ENCODE assay signal across 1 cellular context in the genomic region with DNA sequence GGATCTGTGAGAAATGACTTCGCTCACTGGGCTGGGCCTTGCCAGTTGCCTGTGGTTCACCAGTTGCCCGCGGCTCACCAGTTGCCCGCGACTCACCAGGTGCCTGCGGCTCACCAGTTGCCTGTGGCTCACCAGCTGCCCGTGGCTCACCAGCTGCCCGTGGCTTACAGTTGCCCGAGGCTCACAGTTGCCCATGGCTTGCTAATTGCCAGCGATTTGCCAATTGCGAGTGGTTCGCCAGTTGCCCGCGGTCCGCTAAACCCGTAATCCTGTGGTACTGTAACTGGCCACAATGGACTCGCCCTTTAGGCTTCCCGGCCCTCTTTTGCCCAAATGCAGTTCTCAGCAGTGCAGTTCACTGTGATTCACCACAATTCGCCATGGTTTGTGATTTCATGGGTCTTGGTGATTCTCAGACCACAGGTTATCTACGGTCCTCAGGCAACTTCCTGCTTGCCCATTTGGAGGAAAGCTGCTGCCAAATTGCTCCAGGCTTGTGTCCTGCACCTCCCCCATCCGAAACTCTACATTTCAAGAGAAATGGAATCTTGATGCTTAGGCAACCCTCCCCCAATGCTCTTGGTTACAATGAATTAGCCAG.
TF ChIP-seq lines count a peak whose summit lies in the region.

No MANE protein-coding gene starts in this region.

TF ChIP-seq in HepG2, 621 proteins besides CTCF, POLR2A, EP300 and RAD21 (continued from another document):
- TF ChIP-seq, protein P1, sequence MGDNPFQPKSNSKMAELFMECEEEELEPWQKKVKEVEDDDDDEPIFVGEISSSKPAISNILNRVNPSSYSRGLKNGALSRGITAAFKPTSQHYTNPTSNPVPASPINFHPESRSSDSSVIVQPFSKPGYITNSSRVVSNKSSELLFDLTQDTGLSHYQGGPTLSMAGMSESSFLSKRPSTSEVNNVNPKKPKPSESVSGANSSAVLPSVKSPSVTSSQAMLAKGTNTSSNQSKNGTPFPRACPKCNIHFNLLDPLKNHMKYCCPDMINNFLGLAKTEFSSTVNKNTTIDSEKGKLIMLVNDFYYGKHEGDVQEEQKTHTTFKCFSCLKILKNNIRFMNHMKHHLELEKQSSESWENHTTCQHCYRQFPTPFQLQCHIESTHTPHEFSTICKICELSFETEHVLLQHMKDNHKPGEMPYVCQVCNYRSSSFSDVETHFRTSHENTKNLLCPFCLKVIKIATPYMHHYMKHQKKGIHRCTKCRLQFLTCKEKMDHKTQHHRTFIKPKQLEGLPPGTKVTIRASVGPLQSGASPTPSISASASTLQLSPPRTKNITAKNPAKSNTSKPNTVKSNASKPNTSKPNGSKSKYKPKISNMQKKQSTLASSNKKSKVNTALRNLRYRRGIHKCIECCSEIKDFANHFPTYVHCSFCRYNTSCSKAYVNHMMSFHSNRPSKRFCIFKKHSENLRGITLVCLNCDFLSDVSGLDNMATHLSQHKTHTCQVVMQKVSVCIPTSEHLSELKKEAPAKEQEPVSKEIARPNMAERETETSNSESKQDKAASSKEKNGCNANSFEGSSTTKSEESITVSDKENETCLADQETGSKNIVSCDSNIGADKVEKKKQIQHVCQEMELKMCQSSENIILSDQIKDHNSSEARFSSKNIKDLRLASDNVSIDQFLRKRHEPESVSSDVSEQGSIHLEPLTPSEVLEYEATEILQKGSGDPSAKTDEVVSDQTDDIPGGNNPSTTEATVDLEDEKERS (CRISPR knock-in tag; IDR thresholded peaks at IDR 0.05) = peak; percentile 76; the same call in 1 of the 2 replicates
- TF ChIP-seq, protein P2, sequence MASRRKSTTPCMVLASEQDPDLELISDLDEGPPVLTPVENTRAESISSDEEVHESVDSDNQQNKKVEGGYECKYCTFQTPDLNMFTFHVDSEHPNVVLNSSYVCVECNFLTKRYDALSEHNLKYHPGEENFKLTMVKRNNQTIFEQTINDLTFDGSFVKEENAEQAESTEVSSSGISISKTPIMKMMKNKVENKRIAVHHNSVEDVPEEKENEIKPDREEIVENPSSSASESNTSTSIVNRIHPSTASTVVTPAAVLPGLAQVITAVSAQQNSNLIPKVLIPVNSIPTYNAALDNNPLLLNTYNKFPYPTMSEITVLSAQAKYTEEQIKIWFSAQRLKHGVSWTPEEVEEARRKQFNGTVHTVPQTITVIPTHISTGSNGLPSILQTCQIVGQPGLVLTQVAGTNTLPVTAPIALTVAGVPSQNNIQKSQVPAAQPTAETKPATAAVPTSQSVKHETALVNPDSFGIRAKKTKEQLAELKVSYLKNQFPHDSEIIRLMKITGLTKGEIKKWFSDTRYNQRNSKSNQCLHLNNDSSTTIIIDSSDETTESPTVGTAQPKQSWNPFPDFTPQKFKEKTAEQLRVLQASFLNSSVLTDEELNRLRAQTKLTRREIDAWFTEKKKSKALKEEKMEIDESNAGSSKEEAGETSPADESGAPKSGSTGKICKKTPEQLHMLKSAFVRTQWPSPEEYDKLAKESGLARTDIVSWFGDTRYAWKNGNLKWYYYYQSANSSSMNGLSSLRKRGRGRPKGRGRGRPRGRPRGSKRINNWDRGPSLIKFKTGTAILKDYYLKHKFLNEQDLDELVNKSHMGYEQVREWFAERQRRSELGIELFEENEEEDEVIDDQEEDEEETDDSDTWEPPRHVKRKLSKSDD (CRISPR knock-in tag; IDR thresholded peaks at IDR 0.05; ENCODE audit: low read depth) = no peak
- TF ChIP-seq MED1 (CRISPR knock-in tag; IDR thresholded peaks at IDR 0.05) = no peak
- TF ChIP-seq, protein P3, sequence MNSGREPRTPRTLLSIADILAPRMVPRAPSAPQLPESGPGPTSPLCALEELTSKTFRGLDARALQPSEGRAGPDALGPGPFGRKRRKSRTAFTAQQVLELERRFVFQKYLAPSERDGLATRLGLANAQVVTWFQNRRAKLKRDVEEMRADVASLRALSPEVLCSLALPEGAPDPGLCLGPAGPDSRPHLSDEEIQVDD (CRISPR knock-in tag; IDR thresholded peaks at IDR 0.05; ENCODE audit: borderline replicate concordance) = no peak
- TF ChIP-seq ZNF383 (CRISPR knock-in tag; IDR thresholded peaks at IDR 0.05; ENCODE audit: borderline replicate concordance) = no peak
